8 cellular contexts compared by ENCODE assay signal in the genomic region with DNA sequence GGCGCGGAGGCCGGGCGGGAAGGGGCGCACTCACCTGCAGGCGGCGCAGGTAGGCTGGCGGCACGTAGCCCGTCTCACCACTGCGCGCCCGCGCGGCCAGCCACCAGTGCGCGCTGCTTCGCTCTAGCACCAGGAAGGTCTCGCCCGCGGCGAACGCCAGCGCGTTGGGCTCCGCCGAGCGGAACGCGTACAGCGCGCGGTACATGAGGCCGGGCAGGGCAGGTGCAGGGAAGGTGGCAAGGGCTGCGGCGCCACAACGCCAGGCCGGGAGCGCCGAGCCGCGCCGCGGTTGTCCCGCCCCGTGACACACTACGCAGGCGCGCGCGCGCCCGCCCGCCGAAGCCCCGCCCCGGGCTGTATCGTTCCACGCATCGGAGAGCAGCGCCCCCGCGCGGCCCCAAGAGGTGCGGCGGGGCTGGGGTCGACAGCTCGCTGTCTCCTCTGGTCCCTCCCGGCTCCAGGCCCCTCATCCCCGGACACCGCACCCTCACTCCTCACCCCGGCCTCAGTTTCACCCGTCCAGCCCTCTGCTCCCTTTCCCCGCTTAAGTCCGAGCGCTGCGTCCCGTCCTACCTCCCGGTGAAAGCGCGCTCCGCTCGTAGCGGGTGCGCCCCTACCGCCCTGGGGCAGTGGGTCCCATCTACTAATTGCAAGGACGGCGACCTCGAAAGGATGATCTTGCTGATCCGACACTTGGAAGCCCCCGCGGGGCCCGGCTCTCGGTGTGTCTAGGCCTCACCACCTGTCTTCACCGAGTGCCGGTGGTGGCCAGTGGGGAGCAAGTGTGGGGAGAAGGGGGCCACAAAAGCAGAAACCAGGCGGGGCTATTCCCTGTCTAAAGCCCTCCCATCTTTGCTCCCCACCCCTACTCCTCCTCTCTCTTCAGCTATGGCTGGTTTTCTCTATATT. TPM values are rescaled to one million over a fixed set of nuclear protein-coding genes. Genes with fewer than 3 reads are reported as not detected.
DNase-seq lines count a peak whose midpoint lies in the region; ATAC-seq and TF ChIP-seq lines count a peak whose summit lies in the region.

A gene (minus strand): TSS at position 313 of the 909 bp plus-strand sequence. CDS start 108 bp downstream, at position 205.

- TF ChIP-seq CTCF in chondrocyte (IDR thresholded peaks at IDR 0.05) = peak; percentile 91

- no peaks in the 10 kb centered on the region for H3K9me3 Mint-ChIP-seq in chondrocyte (ENCODE audit: low read depth)

- H3K27me3 Mint-ChIP-seq in chondrocyte (ENCODE audit: low read depth) = no peaks in the 10 kb centered on the region

- H3K27ac Mint-ChIP-seq in chondrocyte (ENCODE audit: unreplicated experiment) = peak within 1 kb of the TSS; percentile 88

- DNase-seq in AG20443 (ENCODE audit: low spot score) = peak; percentile 99
- peak; percentile 50 for DNase-seq in NCI-H510A (lab: John Stamatoyannopoulos, UW)
- DNase-seq in activated CD4-positive, alpha-beta T cell treated with anti-CD3 and anti-CD28 coated beads for 24 hours (ENCODE audit: low read depth in 2 of 2) = peak; percentile 89 to 91
- no peak for DNase-seq in chondrocyte (ENCODE audit: low spot score)
- DNase-seq in kidney tubule cell (ENCODE audit: low spot score) = peak; percentile 88
- DNase-seq in stimulated activated CD4-positive, alpha-beta T cell treated with anti-CD3 and anti-CD28 coated beads, Interleukin-1b, Interleukin-23, amount 100 ng/mL, for 4 hours (ENCODE audit: low read depth in 2 of 2) = peak; percentile 90 to 94

- peaks cover 18% of the 10 kb centered on the region for H3K36me3 Mint-ChIP-seq in chondrocyte (ENCODE audit: low read depth)

- H3K4me1 Mint-ChIP-seq in chondrocyte (ENCODE audit: low read depth) = peaks cover 48% of the 10 kb centered on the region

- ATAC-seq in GM18873 (IDR thresholded peaks at IDR 0.05; ENCODE audit: low FRiP score, unreplicated experiment) (peak; percentile 46), HG03108 (IDR thresholded peaks at IDR 0.05; ENCODE audit: unreplicated experiment) (peak; percentile 83)

- peak within 1 kb of the TSS; percentile 81 for H3K4me3 Mint-ChIP-seq in chondrocyte (ENCODE audit: unreplicated experiment)

RNA-seq across cellular contexts. Expression of the gene that starts here (rescaled TPM):
- total RNA-seq in chondrocyte = 24.0 to 27.2 TPM (median 24.7 TPM) in 3 replicates
